Comparison of ENCODE assay signal across 1 cellular context in the genomic region with DNA sequence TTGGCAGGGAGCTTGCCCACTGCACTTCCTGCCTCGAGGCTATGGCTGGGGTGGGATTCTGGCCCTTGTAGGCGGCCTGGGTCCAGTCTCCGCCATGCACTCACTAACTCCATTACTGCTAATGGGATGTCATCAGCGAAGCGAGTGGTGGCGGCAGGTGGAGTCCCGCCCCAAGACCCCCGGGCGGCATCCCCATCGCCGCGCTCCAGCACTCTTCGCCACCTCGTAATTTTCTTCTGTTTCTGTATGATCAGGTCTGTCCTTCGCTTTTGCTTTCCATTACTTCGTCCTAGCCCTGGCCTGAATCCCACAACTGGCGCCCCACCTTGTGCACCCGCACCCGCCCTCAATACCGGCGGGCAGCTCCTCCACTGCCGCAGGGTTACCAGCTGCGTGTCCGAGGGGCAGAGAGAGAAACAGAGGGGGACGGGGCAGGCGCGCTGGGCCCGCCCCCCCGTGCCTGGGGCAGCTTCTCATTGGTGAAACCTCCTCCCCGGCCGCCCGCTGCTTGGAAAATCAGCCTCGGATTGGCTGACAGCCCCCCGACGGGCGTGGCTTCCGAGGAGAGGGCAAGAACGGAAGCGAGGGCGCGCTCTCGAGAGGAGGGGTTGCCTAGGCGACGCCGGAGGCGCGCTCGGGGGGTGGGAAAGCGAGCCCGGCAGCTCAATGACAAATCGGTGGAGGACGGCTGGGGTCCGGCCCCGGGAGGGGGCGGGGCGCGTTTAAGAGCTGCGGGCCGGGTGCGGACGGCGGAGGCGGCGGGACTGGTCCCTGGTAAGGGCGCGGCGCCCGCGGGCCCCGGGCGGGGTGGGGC.
TF ChIP-seq lines count a peak whose summit lies in the region.

TSS of gene RALB (plus strand) at position 646 of the 814 bp plus-strand sequence. CDS start 25,813 bp downstream, outside the sequence.

TF ChIP-seq in GM12878, 131 proteins besides CTCF, POLR2A, EP300 and RAD21 (continued from another document and continues in another):
- TF ChIP-seq ZNF592 (IDR thresholded peaks at IDR 0.05) (no peak), NKRF (conservative IDR thresholded peaks at IDR 0.05) (peak; percentile 25; the same call in 1 of the 2 replicates), REST (IDR thresholded peaks at IDR 0.05; ENCODE audit: low read depth, low read length) (no peak), SREBF2 (IDR thresholded peaks at IDR 0.05; ENCODE audit: low read length) (no peak), ELK1 (IDR thresholded peaks at IDR 0.05; ENCODE audit: low read depth, low read length) (peak; percentile 48; the same call in 1 of the 2 replicates), BMI1 (IDR thresholded peaks at IDR 0.05; ENCODE audit: borderline replicate concordance) (peak; percentile 97), ASH2L (IDR thresholded peaks at IDR 0.05; ENCODE audit: borderline replicate concordance, low read depth) (peak; percentile 69; the same call in 1 of the 2 replicates), HDGF (IDR thresholded peaks at IDR 0.05) (peak; percentile 85), SMAD5 (IDR thresholded peaks at IDR 0.05; ENCODE audit: low read depth) (0 out of 2 replicates have a peak, but pooled peaks have one; percentile 31), CREB1 (IDR thresholded peaks at IDR 0.05; ENCODE audit: low read depth) (peak; percentile 44; the same call in 1 of the 2 replicates), BCL3 (IDR thresholded peaks at IDR 0.05; ENCODE audit: borderline replicate concordance, insufficient read depth, low read depth, low read length, poor library complexity, severe bottlenecking) (no peak), MYB (IDR thresholded peaks at IDR 0.05; ENCODE audit: borderline replicate concordance, low read depth, low read length) (0 out of 2 replicates have a peak, but pooled peaks have one; percentile 29), SP1 (IDR thresholded peaks at IDR 0.05; ENCODE audit: low read depth, low read length) (peak; percentile 89), E4F1 (IDR thresholded peaks at IDR 0.05; ENCODE audit: borderline replicate concordance, partially characterized antibody) (peak; percentile 25), NBN (IDR thresholded peaks at IDR 0.05) (peak; percentile 65; the same call in 1 of the 2 replicates), MTA2 (IDR thresholded peaks at IDR 0.05; ENCODE audit: low read depth) (peak; percentile 19; the same call in 1 of the 2 replicates), CHD2 (IDR thresholded peaks at IDR 0.05; ENCODE audit: borderline replicate concordance, low read depth, low read length) (peak; percentile 85; the same call in 1 of the 2 replicates), SUZ12 (IDR thresholded peaks at IDR 0.05; ENCODE audit: unreplicated experiment) (no peak), PBX3 (IDR thresholded peaks at IDR 0.05; ENCODE audit: insufficient replicate concordance, low read depth, low read length) (peak; percentile 19), TCF3 (IDR thresholded peaks at IDR 0.05; ENCODE audit: borderline replicate concordance, insufficient read depth, low read depth, low read length) (no peak), JUNB (IDR thresholded peaks at IDR 0.05) (no peak)
- TF ChIP-seq, protein P1, sequence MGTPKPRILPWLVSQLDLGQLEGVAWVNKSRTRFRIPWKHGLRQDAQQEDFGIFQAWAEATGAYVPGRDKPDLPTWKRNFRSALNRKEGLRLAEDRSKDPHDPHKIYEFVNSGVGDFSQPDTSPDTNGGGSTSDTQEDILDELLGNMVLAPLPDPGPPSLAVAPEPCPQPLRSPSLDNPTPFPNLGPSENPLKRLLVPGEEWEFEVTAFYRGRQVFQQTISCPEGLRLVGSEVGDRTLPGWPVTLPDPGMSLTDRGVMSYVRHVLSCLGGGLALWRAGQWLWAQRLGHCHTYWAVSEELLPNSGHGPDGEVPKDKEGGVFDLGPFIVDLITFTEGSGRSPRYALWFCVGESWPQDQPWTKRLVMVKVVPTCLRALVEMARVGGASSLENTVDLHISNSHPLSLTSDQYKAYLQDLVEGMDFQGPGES (IDR thresholded peaks at IDR 0.05), result peak; percentile 74
- TF ChIP-seq, protein P2, sequence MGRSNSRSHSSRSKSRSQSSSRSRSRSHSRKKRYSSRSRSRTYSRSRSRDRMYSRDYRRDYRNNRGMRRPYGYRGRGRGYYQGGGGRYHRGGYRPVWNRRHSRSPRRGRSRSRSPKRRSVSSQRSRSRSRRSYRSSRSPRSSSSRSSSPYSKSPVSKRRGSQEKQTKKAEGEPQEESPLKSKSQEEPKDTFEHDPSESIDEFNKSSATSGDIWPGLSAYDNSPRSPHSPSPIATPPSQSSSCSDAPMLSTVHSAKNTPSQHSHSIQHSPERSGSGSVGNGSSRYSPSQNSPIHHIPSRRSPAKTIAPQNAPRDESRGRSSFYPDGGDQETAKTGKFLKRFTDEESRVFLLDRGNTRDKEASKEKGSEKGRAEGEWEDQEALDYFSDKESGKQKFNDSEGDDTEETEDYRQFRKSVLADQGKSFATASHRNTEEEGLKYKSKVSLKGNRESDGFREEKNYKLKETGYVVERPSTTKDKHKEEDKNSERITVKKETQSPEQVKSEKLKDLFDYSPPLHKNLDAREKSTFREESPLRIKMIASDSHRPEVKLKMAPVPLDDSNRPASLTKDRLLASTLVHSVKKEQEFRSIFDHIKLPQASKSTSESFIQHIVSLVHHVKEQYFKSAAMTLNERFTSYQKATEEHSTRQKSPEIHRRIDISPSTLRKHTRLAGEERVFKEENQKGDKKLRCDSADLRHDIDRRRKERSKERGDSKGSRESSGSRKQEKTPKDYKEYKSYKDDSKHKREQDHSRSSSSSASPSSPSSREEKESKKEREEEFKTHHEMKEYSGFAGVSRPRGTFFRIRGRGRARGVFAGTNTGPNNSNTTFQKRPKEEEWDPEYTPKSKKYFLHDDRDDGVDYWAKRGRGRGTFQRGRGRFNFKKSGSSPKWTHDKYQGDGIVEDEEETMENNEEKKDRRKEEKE (IDR thresholded peaks at IDR 0.05), result no peak
- TF ChIP-seq, protein P3, sequence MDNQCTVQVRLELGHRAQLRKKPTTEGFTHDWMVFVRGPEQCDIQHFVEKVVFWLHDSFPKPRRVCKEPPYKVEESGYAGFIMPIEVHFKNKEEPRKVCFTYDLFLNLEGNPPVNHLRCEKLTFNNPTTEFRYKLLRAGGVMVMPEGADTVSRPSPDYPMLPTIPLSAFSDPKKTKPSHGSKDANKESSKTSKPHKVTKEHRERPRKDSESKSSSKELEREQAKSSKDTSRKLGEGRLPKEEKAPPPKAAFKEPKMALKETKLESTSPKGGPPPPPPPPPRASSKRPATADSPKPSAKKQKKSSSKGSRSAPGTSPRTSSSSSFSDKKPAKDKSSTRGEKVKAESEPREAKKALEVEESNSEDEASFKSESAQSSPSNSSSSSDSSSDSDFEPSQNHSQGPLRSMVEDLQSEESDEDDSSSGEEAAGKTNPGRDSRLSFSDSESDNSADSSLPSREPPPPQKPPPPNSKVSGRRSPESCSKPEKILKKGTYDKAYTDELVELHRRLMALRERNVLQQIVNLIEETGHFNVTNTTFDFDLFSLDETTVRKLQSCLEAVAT (IDR thresholded peaks at IDR 0.05), result 0 out of 2 replicates have a peak, but pooled peaks have one; percentile 45
